Comparison of ENCODE assay signal across 8 cellular contexts in genomic region chr5:72847989-72848473, GRCh38. TPM values are rescaled to one million over a fixed set of nuclear protein-coding genes. Genes with fewer than 3 reads are reported as not detected.
A peak's percentile ranks its signal among the peaks of the same experiment; 100 is the strongest.
DNase-seq lines count a peak whose midpoint lies in the region; TF ChIP-seq lines count a peak whose summit lies in the region.

No MANE protein-coding gene starts in this region.

- no peaks in the 10 kb centered on the region for H3K9me3 Mint-ChIP-seq in activated naive CD4-positive, alpha-beta T cell treated with anti-CD3 and anti-CD28 coated beads, Interleukin-2, amount 50 U/mL, for 24 hours

- no peaks in the 10 kb centered on the region for H3K9me2 ChIP-seq in MM.1S (replicated peaks; ENCODE audit: insufficient read depth, low read length)

- H3K4me1 Mint-ChIP-seq in activated naive CD4-positive, alpha-beta T cell treated with anti-CD3 and anti-CD28 coated beads, Interleukin-2, amount 50 U/mL, for 24 hours = peaks cover 75% of the 10 kb centered on the region

- H3F3A ChIP-seq in MM.1S (ENCODE audit: insufficient read depth, low read length) = peaks cover 21% of the 10 kb centered on the region

- in situ Hi-C loops in HAP-1 (cut with MboI; ENCODE audit: low sequenced_read_pairs) = no loop called here

- peaks cover 22% of the 10 kb centered on the region; the same call in 1 of the 2 replicates for H4K20me1 ChIP-seq in MM.1S (ENCODE audit: insufficient read depth, low read length)

- peak overlapping the region; percentile 97 for H3K4me3 ChIP-seq in HAP-1
- peak overlapping the region; percentile 93 for H3K4me3 ChIP-seq in MM.1S (ENCODE audit: low read length)

- no peak for TF ChIP-seq CTCF in MM.1S (IDR thresholded peaks at IDR 0.05; ENCODE audit: low read length)

- H3K79me2 ChIP-seq in MM.1S (ENCODE audit: low read length) = peaks cover 52% of the 10 kb centered on the region

- peaks cover 24% of the 10 kb centered on the region for H3K36me3 ChIP-seq in HAP-1 (replicated peaks)
- peaks cover 11% of the 10 kb centered on the region for H3K36me3 ChIP-seq in MM.1S (replicated peaks; ENCODE audit: insufficient read depth, low read length)

- H3K27ac Mint-ChIP-seq in activated naive CD4-positive, alpha-beta T cell treated with anti-CD3 and anti-CD28 coated beads, Interleukin-2, amount 50 U/mL, for 24 hours = peak overlapping the region; percentile 98

- H3K27me3 ChIP-seq in HAP-1 (ENCODE audit: low read depth) (no peaks in the 10 kb centered on the region), MM.1S (replicated peaks; ENCODE audit: insufficient read depth, low read length) (no peaks in the 10 kb centered on the region)

- H3K4me1 ChIP-seq in HAP-1 = peaks cover 25% of the 10 kb centered on the region
- H3K4me1 ChIP-seq in MM.1S (ENCODE audit: low read length) = peaks cover 17% of the 10 kb centered on the region

- H3K27ac ChIP-seq in MM.1S (ENCODE audit: low read length) = peak overlapping the region; percentile 94
- peak overlapping the region; percentile 83 for H3K27ac ChIP-seq in temporal lobe (ENCODE audit: low read depth, low read length)

- H3K4me2 ChIP-seq in MM.1S (ENCODE audit: low read depth, low read length) = peak overlapping the region; percentile 58

- H3K4me3 Mint-ChIP-seq in activated naive CD4-positive, alpha-beta T cell treated with anti-CD3 and anti-CD28 coated beads, Interleukin-2, amount 50 U/mL, for 24 hours = peak overlapping the region; percentile 98

- H3K9me3 ChIP-seq in HAP-1 (no peaks in the 10 kb centered on the region), MM.1S (replicated peaks; ENCODE audit: insufficient read depth, low read length) (no peaks in the 10 kb centered on the region)

- H3K36me3 Mint-ChIP-seq in activated naive CD4-positive, alpha-beta T cell treated with anti-CD3 and anti-CD28 coated beads, Interleukin-2, amount 50 U/mL, for 24 hours = peaks cover 8% of the 10 kb centered on the region

- peak overlapping the region; percentile 81 for H2AFZ ChIP-seq in MM.1S (ENCODE audit: low read length)

- peak overlapping the region; percentile 96 for H3K9ac ChIP-seq in MM.1S (ENCODE audit: low read length)

- H3K27me3 Mint-ChIP-seq in activated naive CD4-positive, alpha-beta T cell treated with anti-CD3 and anti-CD28 coated beads, Interleukin-2, amount 50 U/mL, for 24 hours = no peaks in the 10 kb centered on the region

- DNase-seq in GF-D8 (lab: John Stamatoyannopoulos, UW) (peak; percentile 65), HAP-1 (ENCODE audit: low spot score in 2 of 2) (peak; percentile 82 to 89), MM.1S (peak; percentile 90), SK-N-DZ (ENCODE audit: low spot score) (peak; percentile 85), glomerular visceral epithelial cell (ENCODE audit: extremely low spot score) (peak; percentile 91), occipital lobe (lab: John Stamatoyannopoulos, UW) (peak; percentile 86)

RNA-seq across cellular contexts. Expression of gene TNPO1, which starts 31.6 kb away (rescaled TPM):
- polyA plus RNA-seq in SK-N-DZ (2014; cell fraction: cytosol; rRNA removed) = 112 and 150 TPM in 2 replicates
- polyA plus RNA-seq in SK-N-DZ (2014; cell fraction: nucleus; rRNA removed) = 56.7 and 60.4 TPM in 2 replicates
- 299 TPM for total RNA-seq in occipital lobe
- 160 TPM for total RNA-seq in temporal lobe

Comparison
In these comparisons a context has a peak if more than half of its experiments do, and no peak if none do; other contexts are left out.
1. Peak in every context shown above with its lines: DNase-seq, H3K4me3 ChIP-seq and H3K27ac ChIP-seq.